In genomic region chr10:102024799-102025198, GRCh38 we compare ENCODE assay signal across 21 cellular contexts. TPM values are rescaled to one million over a fixed set of nuclear protein-coding genes. Genes with fewer than 3 reads are reported as not detected.
DNase-seq lines count a peak whose midpoint lies in the region; ATAC-seq and TF ChIP-seq lines count a peak whose summit lies in the region.
"Had no signal": no experiment of that assay in that cellular context is flagged by ENCODE, and none has a peak within 500 bp of the region (broad histone marks: within the 10 kb centered on the region; RNA-seq: fewer than 3 reads in every experiment).

No MANE protein-coding gene starts in this region.

- no peaks in the 10 kb centered on the region for H3K9me3 Mint-ChIP-seq in natural killer cell
- no peaks in the 10 kb centered on the region for H3K9me3 Mint-ChIP-seq in natural killer cell treated with Interleukin-12 subunit alpha and Interleukin-12 subunit beta and Interleukin-15 and Interleukin-18, amount 100 ng/mL, for 72 hours

- DNase-seq in natural killer cell: no peak
- DNase-seq in natural killer cell treated with Interleukin-12 subunit alpha and Interleukin-12 subunit beta and Interleukin-15 and Interleukin-18, amount 100 ng/mL, for 72 hours (ENCODE audit: low spot score): no peak
- DNase-seq in OCI-M1 (lab: John Stamatoyannopoulos, UW): peak; percentile 75
- DNase-seq in left lung: no peak
- no peak for DNase-seq in stimulated activated naive CD8-positive, alpha-beta T cell treated with anti-CD3 and anti-CD28 coated beads, Interleukin-15, Interleukin-2, amounts not matched to agents 100 U/mL and 50 U/mL, for 24 hours
- no peak for DNase-seq in NCI-H82 (lab: John Stamatoyannopoulos, UW)
- DNase-seq in stimulated activated CD8-positive, alpha-beta memory T cell treated with anti-CD3 and anti-CD28 coated beads, Interleukin-4, amount 100 ng/mL, for 48 hours: no peak
- no peak for DNase-seq in ACHN
- DNase-seq: C1 segment of cervical spinal cord, Caco-2, DMS53, IMR-90, NCI-H1092, NCI-H187, NCI-H446 treated with DMSO at 0.1 percent for 48 hours, NCI-H748 treated with DMSO at 0.1 percent for 48 hours, T-helper 1 cell had no signal

- no peaks in the 10 kb centered on the region for H3K27me3 Mint-ChIP-seq in natural killer cell (ENCODE audit: low read depth in 2 of 2)
- H3K27me3 Mint-ChIP-seq in natural killer cell treated with Interleukin-12 subunit alpha and Interleukin-12 subunit beta and Interleukin-15 and Interleukin-18, amount 100 ng/mL, for 72 hours: no peaks in the 10 kb centered on the region

- TF ChIP-seq CTCF in natural killer cell (IDR thresholded peaks at IDR 0.05) (no peak), left lung (IDR thresholded peaks at IDR 0.05) (no peak)

- H3K27me3 ChIP-seq in left lung: no peaks in the 10 kb centered on the region
- H3K27me3 ChIP-seq: SJSA1 had no signal

- peaks cover 0 to 5% of the 10 kb centered on the region in 2 donors for H3K4me1 Mint-ChIP-seq in natural killer cell
- H3K4me1 Mint-ChIP-seq in natural killer cell treated with Interleukin-12 subunit alpha and Interleukin-12 subunit beta and Interleukin-15 and Interleukin-18, amount 100 ng/mL, for 72 hours (ENCODE audit: low read depth in 2 of 2): no peaks in the 10 kb centered on the region

- peaks cover 0 to 97% of the 10 kb centered on the region in 2 donors for H3K36me3 ChIP-seq in left lung

- H3K27ac ChIP-seq in left lung: peak overlapping the region in 1 of 2 donors; percentile 35
- H3K27ac ChIP-seq: 22Rv1, SJSA1 had no signal

- H3K9me3 ChIP-seq in left lung: no peaks in the 10 kb centered on the region
- H3K9me3 ChIP-seq: Caco-2, HAP-1, SJSA1 had no signal

- intact Hi-C loops in natural killer cell (cut with micrococcal nuclease): no loop called here
- intact Hi-C loops in left lung (cut with DNase I): no loop called here

- no peak overlapping the region for H3K4me3 Mint-ChIP-seq in natural killer cell
- no peak overlapping the region for H3K4me3 Mint-ChIP-seq in natural killer cell treated with Interleukin-12 subunit alpha and Interleukin-12 subunit beta and Interleukin-15 and Interleukin-18, amount 100 ng/mL, for 72 hours

- no peaks in the 10 kb centered on the region for H3K36me3 Mint-ChIP-seq in natural killer cell
- H3K36me3 Mint-ChIP-seq in natural killer cell treated with Interleukin-12 subunit alpha and Interleukin-12 subunit beta and Interleukin-15 and Interleukin-18, amount 100 ng/mL, for 72 hours: peaks cover 4% of the 10 kb centered on the region

- H3K4me3 ChIP-seq in left lung: no peak overlapping the region
- H3K4me3 ChIP-seq: GM12878, HAP-1, SJSA1 had no signal

- H3K4me1 ChIP-seq in left lung: peaks cover 0 to 9% of the 10 kb centered on the region in 2 donors
- H3K4me1 ChIP-seq: Caco-2, HAP-1, SJSA1 had no signal

- H3K27ac Mint-ChIP-seq in natural killer cell: peak overlapping the region; percentile 25 to 57
- peak overlapping the region in 1 of 2 donors; percentile 46 for H3K27ac Mint-ChIP-seq in natural killer cell treated with Interleukin-12 subunit alpha and Interleukin-12 subunit beta and Interleukin-15 and Interleukin-18, amount 100 ng/mL, for 72 hours

- in situ Hi-C loops in ACHN (cut with HindIII; ENCODE audit: low pct_ligation_motif_present, low pct_unique_long_range_greater_than_20kb, low sequenced_read_pairs): no loop called here

- ATAC-seq in natural killer cell (no peak), left lung (peak; percentile 26)
- no peak for ATAC-seq in natural killer cell treated with Interleukin-12 subunit alpha and Interleukin-12 subunit beta and Interleukin-15 and Interleukin-18, amount 100 ng/mL, for 72 hours
- ATAC-seq in stimulated activated naive CD8-positive, alpha-beta T cell treated with anti-CD3 and anti-CD28 coated beads, Interleukin-15, Interleukin-2, amounts not matched to agents 100 U/mL and 50 U/mL, for 24 hours: no peak
- ATAC-seq: GM12878 had no signal

RNA-seq across cellular contexts. Expression of gene ARMH3, which starts 31.2 kb away (rescaled TPM):
- total RNA-seq in natural killer cell (10 to 100 TPM; 29.9 to 38.9 (median 35.4) TPM), left lung (10 to 100 TPM; 24.0 to 26.2 TPM)
- total RNA-seq in natural killer cell treated with Interleukin-12 subunit alpha and Interleukin-12 subunit beta and Interleukin-15 and Interleukin-18, amount 100 ng/mL, for 72 hours: 10 to 100 TPM; 36.5 to 39.3 TPM

RNA-seq across cellular contexts. Expression of gene HPS6, which starts 40.4 kb away (rescaled TPM):
- total RNA-seq in natural killer cell: 10 to 100 TPM; 10.2 to 20.1 (median 18.5) TPM
- 10 to 100 TPM; 25.0 to 28.6 TPM for total RNA-seq in natural killer cell treated with Interleukin-12 subunit alpha and Interleukin-12 subunit beta and Interleukin-15 and Interleukin-18, amount 100 ng/mL, for 72 hours
- 10 to 100 TPM; 19.1 to 21.0 TPM for total RNA-seq in left lung
